In genomic region chr1:54967372-54967771, GRCh38 we compare ENCODE assay signal across 19 cellular contexts. TPM values are rescaled to one million over a fixed set of nuclear protein-coding genes. Genes with fewer than 3 reads are reported as not detected.
DNase-seq lines count a peak whose midpoint lies in the region; ATAC-seq, FAIRE-seq and TF ChIP-seq lines count a peak whose summit lies in the region.
"Had no signal": no experiment of that assay in that cellular context is flagged by ENCODE, and none has a peak within 500 bp of the region (broad histone marks: within the 10 kb centered on the region; RNA-seq: fewer than 3 reads in every experiment).

No MANE protein-coding gene starts in this region.

- H3K4me1 ChIP-seq in HepG2 (ENCODE audit: insufficient read depth, low read length) (no peaks in the 10 kb centered on the region), hepatocyte (ENCODE audit: insufficient read depth) (no peaks in the 10 kb centered on the region)

- no TSS peak for BruUV-seq in HepG2 (replicated peaks; lab: Mats Ljungman, UMichigan)

- H3K4me2 ChIP-seq in HepG2 (ENCODE audit: low read depth, low read length) (no peak overlapping the region), hepatocyte (no peak overlapping the region)

- no peak for TF ChIP-seq RAD21 in HepG2 (CRISPR knock-in tag; IDR thresholded peaks at IDR 0.05)

- intact Hi-C loops in HepG2 (cut with micrococcal nuclease; ENCODE audit: unreplicated experiment), result no loop called here

- H4K20me1 ChIP-seq in HepG2 (ENCODE audit: insufficient read depth, low read length) (no peaks in the 10 kb centered on the region), hepatocyte (ENCODE audit: insufficient read depth, poor library complexity, severe bottlenecking) (no peaks in the 10 kb centered on the region)

- no peak for TF ChIP-seq POLR2A in HepG2 (IDR thresholded peaks at IDR 0.05; ENCODE audit: insufficient read depth in 1 of 2, low read depth in 2 of 2, low read length in 2 of 2)

- CTCF ChIA-PET in HepG2 (lab: Yijun Ruan, JAX; ENCODE audit: low intra/inter-chr PET ratio, low total read pairs), result no interaction called here

- no peaks in the 10 kb centered on the region for H3K79me2 ChIP-seq in HepG2 (ENCODE audit: insufficient read depth, low read length)
- no peaks in the 10 kb centered on the region for H3K79me2 ChIP-seq in hepatocyte

- H3K9me2 ChIP-seq in hepatocyte (replicated peaks; ENCODE audit: insufficient read depth), result no peaks in the 10 kb centered on the region

- 45% methylated on average over 5 of the region's 5 CpGs for whole genome bisulfite sequencing in HepG2 (ENCODE audit: low lambda C conversion rate)
- WGBS in hepatocyte (ENCODE audit: low lambda C conversion rate, missing lambda C conversion rate), result 69% methylated on average over 5 of the region's 5 CpGs

- H3K27ac ChIP-seq in HepG2 (ENCODE audit: extremely low read length, insufficient read depth, low read length), result no peak overlapping the region
- no peak overlapping the region for H3K27ac ChIP-seq in hepatocyte
- H3K27ac ChIP-seq: C4-2B, gastrocnemius medialis, suprapubic skin had no signal

- H3K4me3 ChIP-seq in bronchial epithelial cell (ENCODE audit: low read depth, low read length) (no peak overlapping the region), HepG2 (replicated peaks in 1 of 3; ENCODE audit: insufficient read depth in 1 of 3, low read depth in 2 of 3, low read length in 3 of 3) (no peak overlapping the region), hepatocyte (no peak overlapping the region)
- H3K4me3 ChIP-seq: gastrocnemius medialis, left lung, mucosa of descending colon, suprapubic skin had no signal

- H3K9me3 ChIP-seq in HepG2 (ENCODE audit: low read length), result no peaks in the 10 kb centered on the region
- no peaks in the 10 kb centered on the region for H3K9me3 ChIP-seq in hepatocyte (ENCODE audit: low read depth)
- H3K9me3 ChIP-seq: gastrocnemius medialis, left lung, mucosa of descending colon, suprapubic skin had no signal

- POLR2A ChIA-PET in HepG2 (lab: Yijun Ruan, JAX), result no interaction called here

- H3K9ac ChIP-seq in HepG2 (ENCODE audit: insufficient read depth, low read depth, low read length), result no peak overlapping the region

- no peak for FAIRE-seq in bronchial epithelial cell (lab: Jason Lieb, UNC)
- no peak for FAIRE-seq in HepG2 (lab: Jason Lieb, UNC)

- H3K27me3 ChIP-seq in bronchial epithelial cell (ENCODE audit: control insufficient read depth, insufficient read depth, low read length) (no peaks in the 10 kb centered on the region), HepG2 (ENCODE audit: control insufficient read depth in 1 of 2, insufficient read depth in 2 of 2, low read length in 2 of 2) (peaks cover 2 to 20% of the 10 kb centered on the region in 2 experiments; a peak in 2 of 5 replicates), hepatocyte (no peaks in the 10 kb centered on the region)
- H3K27me3 ChIP-seq: gastrocnemius medialis, left lung, suprapubic skin had no signal

- ATAC-seq in HepG2 (no peak), GM21576 (IDR thresholded peaks at IDR 0.05; ENCODE audit: unreplicated experiment) (no peak)
- ATAC-seq: activated T-cell treated with anti-CD3 and anti-CD28 coated beads, Interleukin-2, amount 50 U/mL, for 4 hours; gastrocnemius medialis; left lung; mucosa of descending colon had no signal

- TF ChIP-seq CTCF in bronchial epithelial cell (IDR thresholded peaks at IDR 0.05; ENCODE audit: insufficient read depth, low read length, severe bottlenecking), result no peak
- TF ChIP-seq CTCF in HepG2 (CRISPR knock-in tag; IDR thresholded peaks at IDR 0.05), result no peak
- no peak for TF ChIP-seq CTCF in hepatocyte (IDR thresholded peaks at IDR 0.05; ENCODE audit: poor library complexity)

- in situ Hi-C loops in HepG2 (cut with HindIII; ENCODE audit: extremely low pct_ligation_motif_present, low pct_unique_long_range_greater_than_20kb), result no loop called here

- no peaks in the 10 kb centered on the region for H3K36me3 ChIP-seq in bronchial epithelial cell (ENCODE audit: control insufficient read depth, insufficient read depth, low read length)
- H3K36me3 ChIP-seq in HepG2 (replicated peaks in 1 of 2; ENCODE audit: control insufficient read depth in 1 of 2, insufficient read depth in 2 of 2, low read length in 2 of 2), result no peaks in the 10 kb centered on the region
- no peaks in the 10 kb centered on the region for H3K36me3 ChIP-seq in hepatocyte (replicated peaks; ENCODE audit: insufficient read depth, low read depth)
- H3K36me3 ChIP-seq: gastrocnemius medialis, left lung, suprapubic skin had no signal

- TF ChIP-seq EP300 in HepG2 (IDR thresholded peaks at IDR 0.05; ENCODE audit: low read depth in 2 of 2, low read length in 2 of 2) (no peak), HepG2 (CRISPR knock-in tag; IDR thresholded peaks at IDR 0.05; ENCODE audit: borderline replicate concordance) (no peak)

- H2AFZ ChIP-seq in HepG2 (ENCODE audit: low read length) (no peak overlapping the region), hepatocyte (no peak overlapping the region)

- DNase-seq in Daoy (ENCODE audit: low read depth), result peak; percentile 47
- DNase-seq in HT1080 (ENCODE audit: low read depth), result peak; percentile 60
- peak; percentile 73 for DNase-seq in bronchial epithelial cell (ENCODE audit: low read depth)
- DNase-seq in HepG2 (ENCODE audit: low spot score), result no peak
- no peak for DNase-seq in NCI-H1436 treated with DMSO at 0.1 percent for 48 hours (lab: John Stamatoyannopoulos, UW)
- no peak for DNase-seq in hepatocyte (ENCODE audit: low spot score)
- DNase-seq: activated naive CD4-positive, alpha-beta T cell treated with anti-CD3 and anti-CD28 coated beads, Interleukin-2, amount 10 ng/mL, durations not matched to agents 7 days and 5 days; activated T-cell treated with anti-CD3 and anti-CD28 coated beads, Interleukin-2, amount 50 U/mL, for 4 hours; DMS 273 treated with DMSO at 0.1 percent for 48 hours; gastrocnemius medialis; GOT3; left lung; mucosa of descending colon; NCI-H2171 treated with DMSO at 0.1 percent for 48 hours; NCI-H82; stimulated activated CD4-positive, alpha-beta T cell treated with anti-CD3 and anti-CD28 coated beads, Interleukin-12 subunit alpha, Interleukin-12 subunit beta, amount 100 ng/mL, for 4 hours had no signal

RNA-seq across cellular contexts. Expression of gene TMEM61, which starts 13.1 kb away (rescaled TPM):
- total RNA-seq in Daoy (2014; rRNA removed; shearing (Covaris generic)), result not detected in 2 replicates
- not detected in 2 replicates for total RNA-seq in HT1080 (2014; rRNA removed; shearing (Covaris generic))
- not detected in 2 replicates for polyA plus RNA-seq in HT1080 (2015; cell fraction: cytosol; rRNA removed)
- not detected in 2 replicates for polyA plus RNA-seq in HT1080 (2015; cell fraction: nucleus; rRNA removed)
- total RNA-seq in bronchial epithelial cell, result 2.9 and 4.2 TPM in 2 replicates
- not detected in 2 replicates for total RNA-seq in HepG2 (2016; rRNA removed; fragmentation: Illumina TruSeq; extraction: Trizol)
- not detected in 2 replicates for total RNA-seq in HepG2 (2016; cell fraction: cytosol; rRNA removed; fragmentation: Illumina TruSeq; extraction: Trizol; ENCODE audit: low read depth)
- not detected in 2 replicates for total RNA-seq in HepG2 (2016; cell fraction: insoluble cytoplasmic fraction; rRNA removed; fragmentation: Illumina TruSeq; extraction: Trizol)
- total RNA-seq in HepG2 (2016; cell fraction: membrane; rRNA removed; fragmentation: Illumina TruSeq; extraction: Trizol), result not detected in 2 replicates
- not detected in 2 replicates for total RNA-seq in HepG2 (2016; cell fraction: nucleus; rRNA removed; fragmentation: Illumina TruSeq; extraction: Trizol)
- polyA plus RNA-seq in HepG2 (2011; rRNA removed), result not detected in 2 replicates
- polyA plus RNA-seq in HepG2 (2011; cell fraction: cytosol; rRNA removed), result 0.04 TPM in 1 of 2 replicates, not detected in the other
- not detected in 2 replicates for polyA plus RNA-seq in HepG2 (2011; cell fraction: nucleus; rRNA removed)
- not detected in 2 replicates for polyA plus RNA-seq in HepG2 (2012)
- polyA plus RNA-seq in HepG2 (2016; cell fraction: cytosol; fragmentation: Illumina TruSeq; extraction: Trizol; ENCODE audit: low read depth), result not detected in 2 replicates
- polyA plus RNA-seq in HepG2 (2016; cell fraction: insoluble cytoplasmic fraction; fragmentation: Illumina TruSeq; extraction: Trizol; ENCODE audit: low read depth), result not detected in 2 replicates
- not detected in 2 replicates for polyA plus RNA-seq in HepG2 (2016; cell fraction: membrane; fragmentation: Illumina TruSeq; extraction: Trizol; ENCODE audit: low read depth)
- not detected in 2 replicates for polyA plus RNA-seq in HepG2 (2016; cell fraction: nucleus; fragmentation: Illumina TruSeq; extraction: Trizol; ENCODE audit: insufficient read depth, low read depth)
- polyA minus RNA-seq in HepG2 (2011; rRNA and poly(A)+ RNA removed; ENCODE audit: low replicate concordance), result not detected in 2 replicates
- not detected in 2 replicates for polyA minus RNA-seq in HepG2 (2011; cell fraction: cytosol; rRNA and poly(A)+ RNA removed)
- polyA minus RNA-seq in HepG2 (2011; cell fraction: nucleus; rRNA and poly(A)+ RNA removed), result not detected in 2 replicates
- 0.90 TPM in 1 of 2 replicates, not detected in the other for total RNA-seq in hepatocyte
- 0.22 and 0.99 TPM in 2 replicates for polyA plus RNA-seq in hepatocyte

RNA-seq across cellular contexts. Expression of gene BSND, which starts 31.4 kb away (rescaled TPM):
- total RNA-seq in Daoy (2014; rRNA removed; shearing (Covaris generic)), result not detected in 2 replicates
- total RNA-seq in HT1080 (2014; rRNA removed; shearing (Covaris generic)), result not detected in 2 replicates
- 0.01 TPM in 1 of 2 replicates, not detected in the other for polyA plus RNA-seq in HT1080 (2015; cell fraction: cytosol; rRNA removed)
- not detected in 2 replicates for polyA plus RNA-seq in HT1080 (2015; cell fraction: nucleus; rRNA removed)
- under 0.01 TPM in 1 of 2 replicates, not detected in the other for total RNA-seq in bronchial epithelial cell
- not detected in 2 replicates for total RNA-seq in HepG2 (2016; rRNA removed; fragmentation: Illumina TruSeq; extraction: Trizol)
- not detected in 2 replicates for total RNA-seq in HepG2 (2016; cell fraction: cytosol; rRNA removed; fragmentation: Illumina TruSeq; extraction: Trizol; ENCODE audit: low read depth)
- total RNA-seq in HepG2 (2016; cell fraction: insoluble cytoplasmic fraction; rRNA removed; fragmentation: Illumina TruSeq; extraction: Trizol), result not detected in 2 replicates
- total RNA-seq in HepG2 (2016; cell fraction: membrane; rRNA removed; fragmentation: Illumina TruSeq; extraction: Trizol), result not detected in 2 replicates
- total RNA-seq in HepG2 (2016; cell fraction: nucleus; rRNA removed; fragmentation: Illumina TruSeq; extraction: Trizol), result not detected in 2 replicates
- polyA plus RNA-seq in HepG2 (2011; rRNA removed), result 0.01 TPM in 1 of 2 replicates, not detected in the other
- polyA plus RNA-seq in HepG2 (2011; cell fraction: cytosol; rRNA removed), result 0.03 TPM in 1 of 2 replicates, not detected in the other
- polyA plus RNA-seq in HepG2 (2011; cell fraction: nucleus; rRNA removed), result not detected in 2 replicates
- not detected in 2 replicates for polyA plus RNA-seq in HepG2 (2012)
- not detected in 2 replicates for polyA plus RNA-seq in HepG2 (2016; cell fraction: cytosol; fragmentation: Illumina TruSeq; extraction: Trizol; ENCODE audit: low read depth)
- polyA plus RNA-seq in HepG2 (2016; cell fraction: insoluble cytoplasmic fraction; fragmentation: Illumina TruSeq; extraction: Trizol; ENCODE audit: low read depth), result not detected in 2 replicates
- not detected in 2 replicates for polyA plus RNA-seq in HepG2 (2016; cell fraction: membrane; fragmentation: Illumina TruSeq; extraction: Trizol; ENCODE audit: low read depth)
- polyA plus RNA-seq in HepG2 (2016; cell fraction: nucleus; fragmentation: Illumina TruSeq; extraction: Trizol; ENCODE audit: insufficient read depth, low read depth), result not detected in 2 replicates
- polyA minus RNA-seq in HepG2 (2011; rRNA and poly(A)+ RNA removed; ENCODE audit: low replicate concordance), result not detected in 2 replicates
- not detected in 2 replicates for polyA minus RNA-seq in HepG2 (2011; cell fraction: cytosol; rRNA and poly(A)+ RNA removed)
- not detected in 2 replicates for polyA minus RNA-seq in HepG2 (2011; cell fraction: nucleus; rRNA and poly(A)+ RNA removed)
- 0.23 TPM in 1 of 2 replicates, not detected in the other for total RNA-seq in hepatocyte
- polyA plus RNA-seq in hepatocyte, result 0.18 and 0.21 TPM in 2 replicates
- total RNA-seq: activated T-cell treated with anti-CD3 and anti-CD28 coated beads, Interleukin-2, amount 50 U/mL, for 4 hours; gastrocnemius medialis; left lung; mucosa of descending colon; suprapubic skin had no signal

Comparison
In these comparisons a context has a peak if more than half of its experiments do, and no peak if none do; other contexts are left out.
1. DNase-seq: peak in Daoy (single experiment), HT1080 (single experiment) and bronchial epithelial cell (single experiment); none in HepG2 (single experiment), NCI-H1436 treated with DMSO at 0.1 percent for 48 hours (single experiment) and hepatocyte (single experiment).